Comparison of ENCODE assay signal across 21 cellular contexts in genomic region chrX:8867454-8867853, GRCh38.
DNase-seq lines count a peak whose midpoint lies in the region; ATAC-seq, FAIRE-seq and TF ChIP-seq lines count a peak whose summit lies in the region.
"Had no signal": no experiment of that assay in that cellular context is flagged by ENCODE, and none has a peak within 500 bp of the region (broad histone marks: within the 10 kb centered on the region; RNA-seq: fewer than 3 reads in every experiment).

No MANE protein-coding gene starts in this region.

- no peaks in the 10 kb centered on the region for H3K27me3 Mint-ChIP-seq in astrocyte (ENCODE audit: low read depth, unreplicated experiment)
- peaks cover 4% of the 10 kb centered on the region for H3K27me3 Mint-ChIP-seq in activated CD8-positive, alpha-beta T cell treated with anti-CD3 and anti-CD28 coated beads, Interleukin-2, amount 10 ng/mL, durations not matched to agents 7 days and 5 days (ENCODE audit: low read depth)

- H3K9me3 ChIP-seq in astrocyte (ENCODE audit: insufficient read depth, low read depth, low read length) (no peaks in the 10 kb centered on the region), keratinocyte (ENCODE audit: control insufficient read depth, low read depth, low read length) (no peaks in the 10 kb centered on the region)

- POLR2A ChIA-PET in activated CD8-positive, alpha-beta T cell treated with anti-CD3 and anti-CD28 coated beads, Interleukin-2, amount 10 ng/mL, durations not matched to agents 7 days and 5 days (lab: Charles Lee): no interaction called here

- no peak for ATAC-seq in activated CD8-positive, alpha-beta T cell treated with anti-CD3 and anti-CD28 coated beads, Interleukin-2, amount 10 ng/mL, durations not matched to agents 7 days and 5 days
- ATAC-seq: K562, SK-N-SH treated with all-trans-retinoic acid at 6 μM for 48 hours had no signal

- no peak overlapping the region for H3K27ac ChIP-seq in astrocyte (ENCODE audit: low read depth, low read length)
- peak overlapping the region; percentile 78 for H3K27ac ChIP-seq in keratinocyte (ENCODE audit: control insufficient read depth, insufficient read depth, low read length)

- CTCF ChIA-PET in activated CD8-positive, alpha-beta T cell treated with anti-CD3 and anti-CD28 coated beads, Interleukin-2, amount 10 ng/mL, durations not matched to agents 7 days and 5 days (lab: Charles Lee): interaction anchor here (0.8 kb wide), 1 partner anchor 250 kb away, joined by 4 read pairs; no protein-coding TSS in a partner anchor

- H2AFZ ChIP-seq in astrocyte (ENCODE audit: low read depth, low read length) (no peak overlapping the region), keratinocyte (ENCODE audit: control insufficient read depth, low read length) (no peak overlapping the region)

- H3K4me1 ChIP-seq in astrocyte (ENCODE audit: insufficient read depth, low read length): peaks cover 4% of the 10 kb centered on the region
- H3K4me1 ChIP-seq in keratinocyte (ENCODE audit: control insufficient read depth, extremely low read depth, insufficient read depth, low read length): peaks cover 19% of the 10 kb centered on the region

- H3K79me2 ChIP-seq in astrocyte (ENCODE audit: insufficient read depth, low read length) (no peaks in the 10 kb centered on the region), keratinocyte (ENCODE audit: control insufficient read depth, insufficient read depth, low read length) (no peaks in the 10 kb centered on the region)

- H3K4me2 ChIP-seq in astrocyte (ENCODE audit: low read length): no peak overlapping the region
- H3K4me2 ChIP-seq in keratinocyte (ENCODE audit: control insufficient read depth, extremely low read depth, insufficient read depth, low read depth, low read length): no peak overlapping the region

- DNase-seq in Ammon's horn (ENCODE audit: low spot score) (peak; percentile 2), HT1080 (ENCODE audit: low read depth) (peak; percentile 39), astrocyte (ENCODE audit: low read depth) (no peak), keratinocyte (ENCODE audit: low read depth, low spot score) (no peak), NCI-H2107 treated with DMSO at 0.1 percent for 48 hours (lab: John Stamatoyannopoulos, UW; ENCODE audit: unreplicated experiment) (no peak)
- no peak for DNase-seq in activated effector memory CD4-positive, alpha-beta T cell treated with anti-CD3 and anti-CD28 coated beads, Interleukin-2, amount 50 U/mL, for 16 hours
- DNase-seq in activated CD8-positive, alpha-beta T cell treated with anti-CD3 and anti-CD28 coated beads, Interleukin-2, amount 10 ng/mL, durations not matched to agents 7 days and 5 days: no peak
- DNase-seq: COR-L47, DMS79, MM.1S, NCI-H1105, NCI-H1694 treated with DMSO at 0.1 percent for 48 hours, NCI-H2227 treated with DMSO at 0.1 percent for 48 hours, NCI-H524 treated with DMSO at 0.1 percent for 48 hours, Right ventricle myocardium superior had no signal

- TF ChIP-seq CTCF in astrocyte (IDR thresholded peaks at IDR 0.05; ENCODE audit: insufficient read depth, low read depth, low read length): no peak
- no peak for TF ChIP-seq CTCF in keratinocyte (optimal IDR thresholded peaks at IDR 0.05 in 1 of 3, IDR thresholded peaks at IDR 0.05 in 1 of 3, conservative IDR thresholded peaks at IDR 0.05 in 1 of 3; ENCODE audit: extremely low read depth in 1 of 3, insufficient read depth in 2 of 3, low read length in 3 of 3)

- H3K9ac ChIP-seq in astrocyte (ENCODE audit: low read length): no peak overlapping the region
- H3K9ac ChIP-seq in keratinocyte (ENCODE audit: control insufficient read depth, extremely low read depth, insufficient read depth, low read length): no peak overlapping the region

- H3K36me3 ChIP-seq in astrocyte (ENCODE audit: insufficient read depth, low read length) (no peaks in the 10 kb centered on the region), keratinocyte (ENCODE audit: control insufficient read depth in 2 of 2, extremely low read depth in 1 of 2, insufficient read depth in 2 of 2, low read length in 2 of 2) (no peaks in the 10 kb centered on the region)

- no peaks in the 10 kb centered on the region for H4K20me1 ChIP-seq in astrocyte (ENCODE audit: insufficient read depth, low read length)
- no peaks in the 10 kb centered on the region for H4K20me1 ChIP-seq in keratinocyte (ENCODE audit: control insufficient read depth, extremely low read depth, insufficient read depth, low read length)

- H3K27me3 ChIP-seq in astrocyte (ENCODE audit: insufficient read depth, low read length) (no peaks in the 10 kb centered on the region), keratinocyte (ENCODE audit: control insufficient read depth, extremely low read depth, insufficient read depth, low read length) (no peaks in the 10 kb centered on the region)

- H3K27ac Mint-ChIP-seq in astrocyte (ENCODE audit: unreplicated experiment): no peak overlapping the region
- no peak overlapping the region for H3K27ac Mint-ChIP-seq in activated CD8-positive, alpha-beta T cell treated with anti-CD3 and anti-CD28 coated beads, Interleukin-2, amount 10 ng/mL, durations not matched to agents 7 days and 5 days
- H3K27ac Mint-ChIP-seq: CD14-positive monocyte had no signal

- FAIRE-seq in astrocyte (lab: Jason Lieb, UNC) (peak; percentile 60), keratinocyte (lab: Jason Lieb, UNC) (no peak)
- FAIRE-seq: G401.6, GM12891, HTR-8/SVneo, K562 had no signal

- no peak overlapping the region for H3K4me3 Mint-ChIP-seq in astrocyte (ENCODE audit: unreplicated experiment)
- no peak overlapping the region for H3K4me3 Mint-ChIP-seq in activated CD8-positive, alpha-beta T cell treated with anti-CD3 and anti-CD28 coated beads, Interleukin-2, amount 10 ng/mL, durations not matched to agents 7 days and 5 days
- H3K4me3 Mint-ChIP-seq: CD14-positive monocyte had no signal

- peaks cover 4% of the 10 kb centered on the region for H3K4me1 Mint-ChIP-seq in astrocyte (ENCODE audit: low read depth, unreplicated experiment)
- H3K4me1 Mint-ChIP-seq in activated CD8-positive, alpha-beta T cell treated with anti-CD3 and anti-CD28 coated beads, Interleukin-2, amount 10 ng/mL, durations not matched to agents 7 days and 5 days (ENCODE audit: low read depth): no peaks in the 10 kb centered on the region

- H3K36me3 Mint-ChIP-seq in astrocyte (ENCODE audit: low read depth, unreplicated experiment): no peaks in the 10 kb centered on the region
- no peaks in the 10 kb centered on the region for H3K36me3 Mint-ChIP-seq in activated CD8-positive, alpha-beta T cell treated with anti-CD3 and anti-CD28 coated beads, Interleukin-2, amount 10 ng/mL, durations not matched to agents 7 days and 5 days (ENCODE audit: low read depth)
- H3K36me3 Mint-ChIP-seq: CD14-positive monocyte had no signal

- no peaks in the 10 kb centered on the region for H3K9me3 Mint-ChIP-seq in astrocyte (ENCODE audit: unreplicated experiment)
- no peaks in the 10 kb centered on the region for H3K9me3 Mint-ChIP-seq in activated CD8-positive, alpha-beta T cell treated with anti-CD3 and anti-CD28 coated beads, Interleukin-2, amount 10 ng/mL, durations not matched to agents 7 days and 5 days (ENCODE audit: insufficient read depth)
- H3K9me3 Mint-ChIP-seq: CD14-positive monocyte had no signal

- H3K9me1 ChIP-seq in keratinocyte (ENCODE audit: control insufficient read depth, extremely low read depth, insufficient read depth, low read length): no peaks in the 10 kb centered on the region

- H3K4me3 ChIP-seq in astrocyte (ENCODE audit: insufficient read depth, low read depth, low read length): no peak overlapping the region
- no peak overlapping the region for H3K4me3 ChIP-seq in keratinocyte (ENCODE audit: control insufficient read depth in 2 of 3, extremely low read depth in 1 of 3, insufficient read depth in 2 of 3, low read depth in 1 of 3, low read length in 3 of 3)
- H3K4me3 ChIP-seq: K562 had no signal

- dilution Hi-C loops in keratinocyte (cut with MboI; ENCODE audit: extremely low pct_ligation_motif_present, low sequenced_read_pairs): no loop called here

Comparison
In these comparisons a context has a peak if more than half of its experiments do, and no peak if none do; other contexts are left out.
1. DNase-seq: peak in Ammon's horn (single experiment) and HT1080 (single experiment); none in astrocyte (single experiment), keratinocyte (single experiment), NCI-H2107 treated with DMSO at 0.1 percent for 48 hours (single experiment), activated effector memory CD4-positive, alpha-beta T cell treated with anti-CD3 and anti-CD28 coated beads, Interleukin-2, amount 50 U/mL, for 16 hours (single experiment) and activated CD8-positive, alpha-beta T cell treated with anti-CD3 and anti-CD28 coated beads, Interleukin-2, amount 10 ng/mL, durations not matched to agents 7 days and 5 days (single experiment).